In the genomic region with DNA sequence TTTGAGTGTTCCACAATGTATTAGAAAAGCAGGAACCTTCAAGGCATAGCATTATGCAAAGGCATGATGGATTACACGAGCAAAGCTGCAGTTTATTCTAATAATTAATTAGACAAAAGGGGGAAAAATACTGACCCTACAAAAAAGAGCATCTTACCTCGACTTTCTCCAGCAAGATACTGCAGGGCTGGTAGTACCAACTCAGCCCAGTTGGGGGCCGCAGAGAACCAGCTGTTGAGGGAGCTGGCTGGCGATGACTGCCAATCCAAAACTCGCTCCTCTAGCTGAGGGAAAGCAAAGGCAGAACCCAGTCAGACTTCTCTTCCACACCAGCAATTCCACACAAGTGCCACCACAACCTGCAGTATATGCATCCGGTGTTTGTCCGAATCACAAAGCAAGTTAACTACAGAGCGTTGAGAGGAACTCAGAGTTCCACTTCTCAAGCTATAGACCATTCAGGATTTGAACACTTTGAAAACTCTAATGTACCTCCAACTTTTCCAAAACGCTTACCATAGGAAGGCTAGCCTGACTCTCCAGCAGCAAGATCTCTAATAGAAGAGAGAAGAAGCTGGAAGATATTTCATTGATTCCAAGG, we compare ENCODE assay signal across 8 cellular contexts. TPM values are rescaled to one million over a fixed set of nuclear protein-coding genes. Genes with fewer than 3 reads are reported as not detected.
DNase-seq lines count a peak whose midpoint lies in the region; ATAC-seq, FAIRE-seq and TF ChIP-seq lines count a peak whose summit lies in the region.

No MANE protein-coding gene starts in this region.

- TF ChIP-seq CTCF in AG09309 (IDR thresholded peaks at IDR 0.05; ENCODE audit: control insufficient read depth, insufficient read depth, low read depth, low read length, missing control alignments) (peak; percentile 70), endodermal cell (conservative IDR thresholded peaks at IDR 0.05) (peak; percentile 77), gastroesophageal sphincter (IDR thresholded peaks at IDR 0.05) (peak in 1 of 4 experiments; percentile 19)

- H3K27me3 ChIP-seq in endodermal cell (ENCODE audit: control insufficient read depth, insufficient read depth, low read length, poor library complexity, severe bottlenecking) (no peaks in the 10 kb centered on the region), gastroesophageal sphincter (no peaks in the 10 kb centered on the region)

- peaks cover 86% of the 10 kb centered on the region for H3K36me3 Mint-ChIP-seq in endodermal cell (ENCODE audit: low read depth)

- H3K27ac Mint-ChIP-seq in endodermal cell: peak overlapping the region; percentile 48

- ATAC-seq in gastroesophageal sphincter (no peak), HG03097 (IDR thresholded peaks at IDR 0.05; ENCODE audit: low FRiP score, unreplicated experiment) (no peak)

- no peak overlapping the region for H3K9ac ChIP-seq in endodermal cell (ENCODE audit: extremely low read depth, low read length, poor library complexity, severe bottlenecking)

- H3K4me3 Mint-ChIP-seq in endodermal cell: no peak overlapping the region

- H3K9me3 Mint-ChIP-seq in endodermal cell: no peaks in the 10 kb centered on the region

- DNase-seq in AG09309 (ENCODE audit: low read depth) (no peak), GM12891 (ENCODE audit: insufficient read length, low spot score) (peak; percentile 50), HUDEP-2 (lab: John Stamatoyannopoulos, UW; ENCODE audit: unreplicated experiment in 76 of 76) (peak in 44 of 76 experiments; percentile 2 to 48 (median 20)), endodermal cell (peak; percentile 89), renal cortical epithelial cell (ENCODE audit: low read depth) (peak; percentile 4)
- DNase-seq in activated CD4-positive, alpha-beta T cell treated with anti-CD3 and anti-CD28 coated beads for 4 hours: peak; percentile 9 to 48

- TF ChIP-seq POLR2A in GM12891 (IDR thresholded peaks at IDR 0.05; ENCODE audit: low read depth, low read length) (no peak), gastroesophageal sphincter (IDR thresholded peaks at IDR 0.05) (no peak)

- no peaks in the 10 kb centered on the region for H3K27me3 Mint-ChIP-seq in endodermal cell (ENCODE audit: insufficient read depth)

- H3K36me3 ChIP-seq in endodermal cell (ENCODE audit: control insufficient read depth, insufficient read depth, low read length) (peaks cover 94% of the 10 kb centered on the region), gastroesophageal sphincter (peaks cover 0 to 100% of the 10 kb centered on the region in 2 donors)

- peak; percentile 66 for FAIRE-seq in GM12891 (lab: Jason Lieb, UNC)

- H3K27ac ChIP-seq in endodermal cell (ENCODE audit: low read depth, low read length) (no peak overlapping the region), gastroesophageal sphincter (no peak overlapping the region)

- 82 to 93% methylated on average over 2 to 8 of the region's 9 CpGs for WGBS in endodermal cell (ENCODE audit: insufficient coverage in 1 of 2, insufficient read length in 1 of 2), 2 experiments
- 50 to 67% methylated on average over 2 to 9 of the region's 9 CpGs for WGBS in gastroesophageal sphincter (ENCODE audit: low coverage in 1 of 2), 2 donors

- H3K4me3 ChIP-seq in AG09309 (ENCODE audit: control insufficient read depth, low read depth, low read length) (no peak overlapping the region), endodermal cell (ENCODE audit: low read length) (no peak overlapping the region), gastroesophageal sphincter (no peak overlapping the region)

- H3K4me1 Mint-ChIP-seq in endodermal cell: peaks cover 6% of the 10 kb centered on the region

- H3K9me3 ChIP-seq in endodermal cell (ENCODE audit: control insufficient read depth, low read length): no peaks in the 10 kb centered on the region
- no peaks in the 10 kb centered on the region for H3K9me3 ChIP-seq in gastroesophageal sphincter

- H3K4me1 ChIP-seq in endodermal cell (ENCODE audit: control insufficient read depth, insufficient read depth, low read length) (peaks cover 4% of the 10 kb centered on the region), gastroesophageal sphincter (no peaks in the 10 kb centered on the region)

- TF ChIP-seq EP300 in gastroesophageal sphincter (IDR thresholded peaks at IDR 0.05): no peak

TF ChIP-seq in GM12891, 5 proteins besides CTCF, POLR2A, EP300 and RAD21:
- TF ChIP-seq POU2F2 (IDR thresholded peaks at IDR 0.05; ENCODE audit: low read depth, low read length): no peak
- TF ChIP-seq SPI1 (IDR thresholded peaks at IDR 0.05; ENCODE audit: low read depth, low read length): no peak
- no peak for TF ChIP-seq TAF1 (IDR thresholded peaks at IDR 0.05; ENCODE audit: low read depth, low read length)
- no peak for TF ChIP-seq POLR2AphosphoS5 (IDR thresholded peaks at IDR 0.05; ENCODE audit: low read depth, low read length)

RNA-seq across cellular contexts. Expression of gene NFRKB, which starts 13.7 kb away (rescaled TPM):
- polyA plus RNA-seq in GM12891 (2012; ENCODE audit: low read depth, missing spikeins): 9.8 TPM
- 10 to 100 TPM; 46.1 to 46.5 TPM for total RNA-seq in endodermal cell
- polyA plus RNA-seq in endodermal cell (2013, experiment 1 of 2): 38.8 TPM
- 35.3 TPM for polyA plus RNA-seq in endodermal cell (2013, experiment 2 of 2)
- 20.5 and 26.2 TPM in 2 replicates for total RNA-seq in renal cortical epithelial cell
- total RNA-seq in gastroesophageal sphincter: 10 to 100 TPM; 25.8 to 34.1 (median 28.4) TPM
